Comparison of ENCODE assay signal across 24 cellular contexts in genomic region chr2:88296209-88296608, GRCh38.
"Had no signal": no experiment of that assay in that cellular context is flagged by ENCODE, and none has a peak within 500 bp of the region (broad histone marks: within the 10 kb centered on the region; RNA-seq: fewer than 3 reads in every experiment).

No MANE protein-coding gene starts in this region.

- H3K79me2 ChIP-seq: parathyroid adenoma had no signal

- H3K9ac ChIP-seq: parathyroid adenoma had no signal

- H3K36me3 ChIP-seq: colonic mucosa, right lobe of liver, tibial artery, WERI-Rb-1 had no signal

- H3K27me3 ChIP-seq: colonic mucosa, dorsolateral prefrontal cortex, right lobe of liver, tibial artery had no signal

- H2AFZ ChIP-seq: parathyroid adenoma had no signal

- FAIRE-seq: bronchial epithelial cell, endothelial cell of umbilical vein, TTC549 had no signal

- ATAC-seq: activated naive CD4-positive, alpha-beta T cell treated with anti-CD3 and anti-CD28 coated beads, Interleukin-2, amount 50 U/mL, for 72 hours; effector memory CD8-positive, alpha-beta T cell; esophagus mucosa; left ventricle myocardium superior; natural killer cell; right lobe of liver; stimulated activated naive CD8-positive, alpha-beta T cell treated with anti-CD3 and anti-CD28 coated beads, Interleukin-15, amount 100 ng/mL, for 72 hours had no signal

- H3K4me3 ChIP-seq: colonic mucosa, dorsolateral prefrontal cortex, right lobe of liver, skin epidermis, tibial artery had no signal

- H3K4me1 ChIP-seq: colonic mucosa, parathyroid adenoma, right lobe of liver, tibial artery had no signal

- H3K27ac ChIP-seq: colonic mucosa, dorsolateral prefrontal cortex, parathyroid adenoma, right lobe of liver, tibial artery, WERI-Rb-1 had no signal

- DNase-seq: activated CD4-positive, alpha-beta T cell treated with anti-CD3 and anti-CD28 coated beads for 1 hour; activated CD4-positive, alpha-beta T cell treated with anti-CD3 and anti-CD28 coated beads, Interleukin-2, amount 50 U/mL, for 1 hour; activated T-cell treated with anti-CD3 and anti-CD28 coated beads, Interleukin-2, amount 50 U/mL, for 1 hour; colonic mucosa; dorsolateral prefrontal cortex; effector memory CD8-positive, alpha-beta T cell; foreskin melanocyte; hippocampal formation; left ventricle myocardium superior; mammary epithelial cell; midbrain; natural killer cell; right lobe of liver; stimulated activated CD4-positive, alpha-beta T cell treated with anti-CD3 and anti-CD28 coated beads, Interleukin-1b, Interleukin-23, amount 100 ng/mL, for 48 hours; stimulated activated naive CD8-positive, alpha-beta T cell treated with anti-CD3 and anti-CD28 coated beads, Interleukin-15, amount 100 ng/mL, for 72 hours; tibial artery; WERI-Rb-1 had no signal

- H3K9me3 ChIP-seq: colonic mucosa, right lobe of liver had no signal
